Comparison of ENCODE assay signal across 15 cellular contexts in the genomic region with DNA sequence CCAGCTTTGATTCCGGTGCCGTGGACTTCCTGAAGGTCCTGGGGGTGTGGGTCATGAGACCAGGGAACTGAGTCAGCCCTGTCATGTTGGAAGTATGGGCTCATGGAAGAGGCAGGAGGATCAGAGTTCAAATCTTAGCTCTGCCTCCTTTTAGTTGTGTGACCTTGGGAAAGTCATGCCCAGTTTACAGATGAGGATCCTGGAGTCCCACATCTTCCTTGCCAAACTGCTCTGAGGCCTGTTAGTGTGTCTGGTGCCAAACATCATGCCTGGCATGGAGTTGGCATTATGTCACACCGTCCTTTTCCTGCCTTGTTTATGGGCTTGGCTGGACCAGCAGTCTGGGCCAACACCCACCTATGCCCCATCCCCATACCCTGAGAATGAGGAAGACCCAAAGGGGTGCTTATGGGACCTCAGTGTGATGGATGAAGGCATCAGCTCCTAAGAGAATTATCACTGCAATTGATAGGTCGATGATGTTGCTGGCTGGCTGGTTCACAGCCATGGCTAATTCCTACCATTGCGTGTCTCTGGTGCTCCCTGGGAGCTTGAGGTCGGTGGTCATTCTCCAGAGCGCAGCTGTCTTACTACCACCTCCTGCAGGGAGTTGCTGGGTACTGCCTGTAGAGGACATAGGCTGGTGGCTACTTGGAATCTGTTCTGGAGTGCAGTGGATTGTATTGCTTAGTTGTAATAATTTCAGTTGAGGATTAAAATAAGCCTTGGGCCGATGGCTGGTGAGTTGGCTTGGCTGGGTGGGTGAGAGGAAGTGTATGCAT.
DNase-seq lines count a peak whose midpoint lies in the region; ATAC-seq and TF ChIP-seq lines count a peak whose summit lies in the region.
"Had no signal": no experiment of that assay in that cellular context is flagged by ENCODE, and none has a peak within 500 bp of the region (broad histone marks: within the 10 kb centered on the region; RNA-seq: fewer than 3 reads in every experiment).

No MANE protein-coding gene starts in this region.

- H3K4me3 ChIP-seq in right atrium auricular region (no peak overlapping the region), right cardiac atrium (ENCODE audit: low read length) (no peak overlapping the region), OCI-LY7 (ENCODE audit: low read depth, low read length, poor library complexity, severe bottlenecking) (no peak overlapping the region), esophagus squamous epithelium (no peak overlapping the region), smooth muscle cell (no peak overlapping the region)

- TF ChIP-seq CTCF in right atrium auricular region (IDR thresholded peaks at IDR 0.05): no peak
- TF ChIP-seq CTCF in OCI-LY7 (conservative IDR thresholded peaks at IDR 0.05; ENCODE audit: low read length): peak; percentile 48; the same call in 1 of the 2 replicates
- peak in 3 of 6 experiments; percentile 10 to 18 (median 14) for TF ChIP-seq CTCF in esophagus squamous epithelium (IDR thresholded peaks at IDR 0.05)
- peak; percentile 24 for TF ChIP-seq CTCF in smooth muscle cell (IDR thresholded peaks at IDR 0.05; ENCODE audit: borderline replicate concordance, insufficient read depth, poor library complexity, severe bottlenecking)

- no peak overlapping the region for H3K9ac ChIP-seq in smooth muscle cell (ENCODE audit: low read depth)

- H3K27me3 ChIP-seq in right atrium auricular region: no peaks in the 10 kb centered on the region
- no peaks in the 10 kb centered on the region for H3K27me3 ChIP-seq in right cardiac atrium (ENCODE audit: control insufficient read depth, insufficient read depth)
- no peaks in the 10 kb centered on the region for H3K27me3 ChIP-seq in esophagus squamous epithelium
- peaks cover 25% of the 10 kb centered on the region for H3K27me3 ChIP-seq in smooth muscle cell (ENCODE audit: low read depth)

- POLR2A ChIA-PET in OCI-LY7 (lab: Charles Lee): no interaction called here

- DNase-seq in right atrium auricular region (ENCODE audit: low spot score) (peak; percentile 21), right cardiac atrium (no peak), OCI-LY7 (ENCODE audit: low spot score) (no peak), esophagus squamous epithelium (lab: John Stamatoyannopoulos, UW) (no peak), smooth muscle cell (lab: John Stamatoyannopoulos, UW; ENCODE audit: unreplicated experiment) (no peak)
- DNase-seq: activated CD4-positive, alpha-beta memory T cell treated with anti-CD3 and anti-CD28 coated beads, Interleukin-2, amount 10 ng/mL, durations not matched to agents 7 days and 5 days; activated gamma-delta T cell; DMS79 treated with DMSO at 0.1 percent for 48 hours; mammary epithelial cell; PC-3; stimulated activated CD4-positive, alpha-beta T cell treated with anti-CD3 and anti-CD28 coated beads, Interleukin-2, amount 100 ng/mL, for 24 hours; T-helper 17 cell had no signal

- CTCF ChIA-PET in OCI-LY7 (lab: Charles Lee; ENCODE audit: unreplicated experiment): interaction anchor here (0.6 kb wide), 1 partner anchor 33 kb away, joined by 3 read pairs; no protein-coding TSS in a partner anchor

- H3K4me2 ChIP-seq in OCI-LY7 (ENCODE audit: low read length) (no peak overlapping the region), smooth muscle cell (no peak overlapping the region)

- no peaks in the 10 kb centered on the region for H3K79me2 ChIP-seq in OCI-LY7 (ENCODE audit: insufficient read depth, low read depth, low read length)
- no peaks in the 10 kb centered on the region for H3K79me2 ChIP-seq in smooth muscle cell (ENCODE audit: low read depth)

- 67% methylated on average over 8 of the region's 8 CpGs for WGBS in right cardiac atrium
- WGBS in esophagus squamous epithelium, 2 donors: 61 to 79% methylated on average over 4 to 6 of the region's 8 CpGs
- WGBS in smooth muscle cell (ENCODE audit: low lambda C conversion rate): 74% methylated on average over 8 of the region's 8 CpGs

- no peak overlapping the region for H2AFZ ChIP-seq in OCI-LY7 (ENCODE audit: low read length)
- no peak overlapping the region for H2AFZ ChIP-seq in smooth muscle cell (ENCODE audit: low read depth)

- intact Hi-C loops in right cardiac atrium (cut with DNase I): no loop called here
- intact Hi-C loops in OCI-LY7 (cut with micrococcal nuclease; ENCODE audit: unreplicated experiment): loop anchor here (5.0 kb wide), 1 partner anchor 122 kb away; no protein-coding TSS in a partner anchor
- intact Hi-C loops in esophagus squamous epithelium (cut with DNase I): no loop called here

- no TSS peak for BruUV-seq in OCI-LY7 (replicated peaks; lab: Mats Ljungman, UMichigan)

- H3K4me1 ChIP-seq in right atrium auricular region (no peaks in the 10 kb centered on the region), right cardiac atrium (ENCODE audit: control insufficient read depth, insufficient read depth, low read length) (no peaks in the 10 kb centered on the region), OCI-LY7 (ENCODE audit: insufficient read depth, low read length, poor library complexity, severe bottlenecking) (peaks cover 26% of the 10 kb centered on the region), esophagus squamous epithelium (peaks cover 0 to 29% (median 18%) of the 10 kb centered on the region in 3 donors), smooth muscle cell (ENCODE audit: low read depth) (no peaks in the 10 kb centered on the region)

- no peak for ATAC-seq in right cardiac atrium
- ATAC-seq in activated CD4-positive, CD25-positive, alpha-beta regulatory T cell treated with anti-CD3 and anti-CD28 coated beads, Interleukin-2, amount 50 U/mL, for 24 hours: no peak
- ATAC-seq in HG03439 (IDR thresholded peaks at IDR 0.05; ENCODE audit: unreplicated experiment): no peak
- ATAC-seq in HG03442 (IDR thresholded peaks at IDR 0.05; ENCODE audit: unreplicated experiment): no peak
- ATAC-seq: PC-3, T-helper 17 cell had no signal

- no peaks in the 10 kb centered on the region for H3K9me2 ChIP-seq in OCI-LY7 (ENCODE audit: insufficient read depth, low read length)

- H3K36me3 ChIP-seq in right atrium auricular region (no peaks in the 10 kb centered on the region), OCI-LY7 (ENCODE audit: insufficient read depth, low read length) (no peaks in the 10 kb centered on the region), esophagus squamous epithelium (no peaks in the 10 kb centered on the region), smooth muscle cell (ENCODE audit: low read depth) (no peaks in the 10 kb centered on the region)

- no peak for TF ChIP-seq POLR2A in esophagus squamous epithelium (IDR thresholded peaks at IDR 0.05)

- H4K20me1 ChIP-seq in OCI-LY7 (ENCODE audit: insufficient read depth, low read length) (no peaks in the 10 kb centered on the region), smooth muscle cell (ENCODE audit: low read depth) (no peaks in the 10 kb centered on the region)

- H3F3A ChIP-seq in smooth muscle cell (ENCODE audit: low read depth): no peaks in the 10 kb centered on the region

- H3K27ac ChIP-seq in right atrium auricular region (no peak overlapping the region), right cardiac atrium (ENCODE audit: low read length) (no peak overlapping the region), OCI-LY7 (ENCODE audit: low read depth, low read length, poor library complexity, severe bottlenecking) (no peak overlapping the region), esophagus squamous epithelium (peak overlapping the region; percentile 7 to 78 (median 74)), smooth muscle cell (ENCODE audit: low read depth) (no peak overlapping the region)

- H3K9me3 ChIP-seq in right atrium auricular region (no peaks in the 10 kb centered on the region), right cardiac atrium (ENCODE audit: control insufficient read depth, low read length) (no peaks in the 10 kb centered on the region), OCI-LY7 (ENCODE audit: low read length) (no peaks in the 10 kb centered on the region), esophagus squamous epithelium (no peaks in the 10 kb centered on the region), smooth muscle cell (replicated peaks; ENCODE audit: low read depth) (no peaks in the 10 kb centered on the region)

Comparison
In these comparisons a context has a peak if more than half of its experiments do, and no peak if none do; other contexts are left out.
1. H3K27ac ChIP-seq: peak in esophagus squamous epithelium (4 of 4); none in right atrium auricular region (0 of 2), right cardiac atrium (single experiment), OCI-LY7 (single experiment) and smooth muscle cell (single experiment).
2. CTCF ChIP-seq: peak in OCI-LY7 (single experiment) and smooth muscle cell (single experiment); none in right atrium auricular region (0 of 2).